ENCODE assay signal across 20 cellular contexts in the genomic region with DNA sequence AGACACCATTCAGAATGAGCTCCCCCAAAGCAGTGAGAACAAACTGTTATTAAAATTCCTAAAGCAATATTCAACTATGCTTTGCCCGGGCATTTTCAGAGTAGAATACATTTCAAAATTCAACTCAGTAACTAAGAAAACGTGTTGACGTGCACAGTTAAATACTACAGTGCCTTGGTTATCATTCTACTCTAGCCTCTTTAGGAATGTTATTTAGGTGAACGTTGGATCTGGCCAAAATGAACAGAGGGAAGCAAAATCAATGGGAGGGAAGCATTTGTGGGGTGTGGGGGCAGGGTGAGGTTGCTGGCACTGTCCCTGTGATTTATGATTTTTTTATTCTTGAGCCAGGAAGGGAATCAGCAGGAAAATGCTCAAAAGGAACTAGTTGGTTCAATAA.
"Had no signal": no experiment of that assay in that cellular context is flagged by ENCODE, and none has a peak within 500 bp of the region (broad histone marks: within the 10 kb centered on the region; RNA-seq: fewer than 3 reads in every experiment).

No MANE protein-coding gene starts in this region.

- H3K27me3 Mint-ChIP-seq: activated B cell treated with CpG ODN at 0.5 μM for 24 hours; activated naive CD4-positive, alpha-beta T cell treated with anti-CD3 and anti-CD28 coated beads, Interleukin-2, amount 10 ng/mL, durations not matched to agents 7 days and 5 days; activated T-cell treated with anti-CD3 and anti-CD28 coated beads, Interleukin-2, amount 50 U/mL, for 24 hours; stimulated activated memory B cell treated with anti-CD40 and anti-IgM and Interleukin-4, amounts not matched to agents 10 μg/mL and 1 μg/mL and 100 μg/mL, for 72 hours had no signal

- ATAC-seq: activated CD8-positive, alpha-beta T cell treated with anti-CD3 and anti-CD28 coated beads, Interleukin-2, amount 10 ng/mL, durations not matched to agents 7 days and 5 days; lower lobe of right lung; sciatic nerve; stimulated activated memory B cell treated with anti-CD40 and anti-IgM and Interleukin-4, amounts not matched to agents 10 μg/mL and 1 μg/mL and 100 μg/mL, for 72 hours had no signal

- H3K4me3 Mint-ChIP-seq: activated B cell treated with CpG ODN at 0.5 μM for 24 hours; activated CD8-positive, alpha-beta T cell treated with anti-CD3 and anti-CD28 coated beads, Interleukin-2, amount 10 ng/mL, durations not matched to agents 7 days and 5 days; activated naive CD4-positive, alpha-beta T cell treated with anti-CD3 and anti-CD28 coated beads, Interleukin-2, amount 10 ng/mL, durations not matched to agents 7 days and 5 days; activated T-cell treated with anti-CD3 and anti-CD28 coated beads, Interleukin-2, amount 50 U/mL, for 24 hours; mesothelial cell of epicardium; neural progenitor cell; stimulated activated memory B cell treated with anti-CD40 and anti-IgM and Interleukin-4, amounts not matched to agents 10 μg/mL and 1 μg/mL and 100 μg/mL, for 72 hours had no signal

- H3K9me3 ChIP-seq: adrenal gland, lower lobe of right lung, ovary, testis, upper lobe of left lung had no signal

- DNase-seq: activated B cell treated with CpG ODN at 0.5 μM for 24 hours; activated CD4-positive, alpha-beta T cell treated with anti-CD3 and anti-CD28 coated beads for 48 hours; activated CD8-positive, alpha-beta T cell treated with anti-CD3 and anti-CD28 coated beads, Interleukin-2, amount 10 ng/mL, durations not matched to agents 7 days and 5 days; activated effector memory CD4-positive, alpha-beta T cell treated with Interleukin-2 at 50 U/mL for 16 hours; activated naive CD4-positive, alpha-beta T cell treated with anti-CD3 and anti-CD28 coated beads, Interleukin-2, amount 10 ng/mL, durations not matched to agents 7 days and 5 days; activated T-cell treated with anti-CD3 and anti-CD28 coated beads, Interleukin-2, amount 50 U/mL, for 24 hours; adrenal gland; erythroblast; foreskin melanocyte; glutamatergic neuron; hypothalamus; lower lobe of right lung; ovary; stimulated activated CD4-positive, alpha-beta T cell treated with anti-CD3 and anti-CD28 coated beads, Interleukin-4, amount 100 ng/mL, for 24 hours; testis; upper lobe of left lung had no signal

- H3K9me3 Mint-ChIP-seq: activated B cell treated with CpG ODN at 0.5 μM for 24 hours had no signal

- H3K36me3 ChIP-seq: adrenal gland, lower lobe of right lung, neural progenitor cell, ovary, upper lobe of left lung had no signal

- H3K27me3 ChIP-seq: adrenal gland, neural progenitor cell, ovary, testis, upper lobe of left lung had no signal

- H3K27ac ChIP-seq: adrenal gland, lower lobe of right lung, ovary, testis, upper lobe of left lung had no signal

- H3K4me3 ChIP-seq: adrenal gland, lower lobe of right lung, neural progenitor cell, ovary, testis, upper lobe of left lung had no signal

- H3K4me1 ChIP-seq: adrenal gland, lower lobe of right lung, testis, upper lobe of left lung had no signal

- H3K27ac Mint-ChIP-seq: activated B cell treated with CpG ODN at 0.5 μM for 24 hours; activated CD8-positive, alpha-beta T cell treated with anti-CD3 and anti-CD28 coated beads, Interleukin-2, amount 10 ng/mL, durations not matched to agents 7 days and 5 days; activated naive CD4-positive, alpha-beta T cell treated with anti-CD3 and anti-CD28 coated beads, Interleukin-2, amount 10 ng/mL, durations not matched to agents 7 days and 5 days; mesothelial cell of epicardium; neural progenitor cell; stimulated activated memory B cell treated with anti-CD40 and anti-IgM and Interleukin-4, amounts not matched to agents 10 μg/mL and 1 μg/mL and 100 μg/mL, for 72 hours had no signal
